Comparison of ENCODE assay signal across 12 cellular contexts in genomic region chr2:161990741-161991140, GRCh38.
DNase-seq lines count a peak whose midpoint lies in the region; ATAC-seq, FAIRE-seq and TF ChIP-seq lines count a peak whose summit lies in the region.
"Had no signal": no experiment of that assay in that cellular context is flagged by ENCODE, and none has a peak within 500 bp of the region (broad histone marks: within the 10 kb centered on the region; RNA-seq: fewer than 3 reads in every experiment).

No MANE protein-coding gene starts in this region.

- H3K9me3 Mint-ChIP-seq in activated naive CD8-positive, alpha-beta T cell (ENCODE audit: low read depth) = no peaks in the 10 kb centered on the region
- H3K9me3 Mint-ChIP-seq: central memory CD8-positive, alpha-beta T cell had no signal

- WGBS in hepatocyte (ENCODE audit: low lambda C conversion rate, missing lambda C conversion rate) = 92% methylated on average over 1 of the region's 1 CpG
- 92 to 95% (median 93%) methylated on average over 1 of the region's 1 CpG for WGBS in small intestine, 3 donors
- 95 to 97% methylated on average over 1 of the region's 1 CpG for WGBS in heart right ventricle, 2 donors

- no peaks in the 10 kb centered on the region for H3K27me3 Mint-ChIP-seq in activated naive CD8-positive, alpha-beta T cell
- H3K27me3 Mint-ChIP-seq: central memory CD8-positive, alpha-beta T cell had no signal

- peaks cover 9% of the 10 kb centered on the region for H3K36me3 Mint-ChIP-seq in activated naive CD8-positive, alpha-beta T cell

- no peak for FAIRE-seq in small intestine (lab: Jason Lieb, UNC)

- peak overlapping the region; percentile 50 for H3K27ac Mint-ChIP-seq in activated naive CD8-positive, alpha-beta T cell

- H3K79me2 ChIP-seq in hepatocyte = no peaks in the 10 kb centered on the region

- TF ChIP-seq CTCF in AG09309 (IDR thresholded peaks at IDR 0.05; ENCODE audit: control insufficient read depth, insufficient read depth, low read depth, low read length, missing control alignments) (no peak), hepatocyte (IDR thresholded peaks at IDR 0.05; ENCODE audit: poor library complexity) (no peak), heart right ventricle (IDR thresholded peaks at IDR 0.05) (no peak)

- intact Hi-C loops in heart right ventricle (cut with DNase I) = no loop called here

- peak overlapping the region; percentile 21 for H3K27ac ChIP-seq in hepatocyte
- no peak overlapping the region for H3K27ac ChIP-seq in small intestine (ENCODE audit: low read depth in 1 of 2, low read length in 1 of 2)
- H3K27ac ChIP-seq in heart right ventricle = no peak overlapping the region

- H3K36me3 ChIP-seq in hepatocyte (replicated peaks; ENCODE audit: insufficient read depth, low read depth) (no peaks in the 10 kb centered on the region), small intestine (ENCODE audit: control insufficient read depth in 2 of 2, insufficient read depth in 2 of 2, low read length in 2 of 2) (peaks cover 0 to 6% of the 10 kb centered on the region in 2 donors), heart right ventricle (peaks cover 0 to 8% (median 0%) of the 10 kb centered on the region in 9 donors)

- no peaks in the 10 kb centered on the region for H3K27me3 ChIP-seq in hepatocyte
- no peaks in the 10 kb centered on the region for H3K27me3 ChIP-seq in small intestine (ENCODE audit: control insufficient read depth in 2 of 2, insufficient read depth in 2 of 2, low read length in 2 of 2)
- H3K27me3 ChIP-seq in heart right ventricle = no peaks in the 10 kb centered on the region

- ATAC-seq in heart right ventricle = no peak

- no peak overlapping the region for H2AFZ ChIP-seq in hepatocyte

- H3K4me3 ChIP-seq in AG09309 (ENCODE audit: control insufficient read depth, low read depth, low read length) (no peak overlapping the region), hepatocyte (no peak overlapping the region), small intestine (ENCODE audit: low read depth in 1 of 2, low read length in 2 of 2) (no peak overlapping the region), heart right ventricle (no peak overlapping the region)

- H3K4me2 ChIP-seq in hepatocyte = no peak overlapping the region

- H3K9me2 ChIP-seq in hepatocyte (replicated peaks; ENCODE audit: insufficient read depth) = no peaks in the 10 kb centered on the region

- H3K9me3 ChIP-seq in hepatocyte (ENCODE audit: low read depth) (no peaks in the 10 kb centered on the region), small intestine (ENCODE audit: control insufficient read depth, low read depth) (no peaks in the 10 kb centered on the region), heart right ventricle (no peaks in the 10 kb centered on the region)

- H3K4me3 Mint-ChIP-seq in activated naive CD8-positive, alpha-beta T cell = no peak overlapping the region
- H3K4me3 Mint-ChIP-seq: central memory CD8-positive, alpha-beta T cell had no signal

- no peaks in the 10 kb centered on the region for H4K20me1 ChIP-seq in hepatocyte (ENCODE audit: insufficient read depth, poor library complexity, severe bottlenecking)

- H3K4me1 ChIP-seq in hepatocyte (ENCODE audit: insufficient read depth) (peaks cover 2% of the 10 kb centered on the region), small intestine (ENCODE audit: control insufficient read depth in 2 of 2, insufficient read depth in 1 of 2, low read depth in 1 of 2, low read length in 1 of 2) (no peaks in the 10 kb centered on the region), heart right ventricle (peaks cover 0 to 10% (median 0%) of the 10 kb centered on the region in 9 donors)

- peaks cover 59% of the 10 kb centered on the region for H3K4me1 Mint-ChIP-seq in activated naive CD8-positive, alpha-beta T cell (ENCODE audit: low read depth)

- DNase-seq in AG09309 (ENCODE audit: low read depth) (peak; percentile 82), HS-5 (ENCODE audit: low read depth) (peak; percentile 87), hepatocyte (ENCODE audit: low spot score) (peak; percentile 28), NCI-H1930 (lab: John Stamatoyannopoulos, UW) (no peak), small intestine (no peak), heart right ventricle (no peak)
- DNase-seq in stimulated activated CD4-positive, alpha-beta T cell treated with anti-CD3 and anti-CD28 coated beads, Interleukin-1b, Interleukin-23, amount 100 ng/mL, for 48 hours = no peak
- DNase-seq: activated CD4-positive, alpha-beta T cell treated with anti-CD3 and anti-CD28 coated beads for 4 hours; DMS53; NK-92 treated with Interleukin-12 subunit alpha and Interleukin-12 subunit beta, amount 100 ng/mL, for 24 hours had no signal

Comparison
In these comparisons a context has a peak if more than half of its experiments do, and no peak if none do; other contexts are left out.
1. DNase-seq: peak in AG09309 (single experiment), HS-5 (single experiment) and hepatocyte (single experiment); none in NCI-H1930 (0 of 2), stimulated activated CD4-positive, alpha-beta T cell treated with anti-CD3 and anti-CD28 coated beads, Interleukin-1b, Interleukin-23, amount 100 ng/mL, for 48 hours (single experiment), small intestine (single experiment) and heart right ventricle (0 of 2).